ENCODE assay signal across 1 cellular context in genomic region chr2:24084386-24085375, GRCh38.
A peak's percentile ranks its signal among the peaks of the same experiment; 100 is the strongest.
TF ChIP-seq lines count a peak whose summit lies in the region.

Gene TP53I3, minus strand, starts transcription at chr2:24084834. Its CDS starts 508 bp downstream, at chr2:24084326.

TF ChIP-seq in IMR-90, 13 proteins besides CTCF, POLR2A, EP300 and RAD21:
- TF ChIP-seq SMC3 (IDR thresholded peaks at IDR 0.05; ENCODE audit: low read depth, low read length): peak; percentile 50
- TF ChIP-seq RFX5 (IDR thresholded peaks at IDR 0.05; ENCODE audit: low read depth, low read length): no peak
- TF ChIP-seq MXI1 (IDR thresholded peaks at IDR 0.05; ENCODE audit: borderline replicate concordance, low read depth, low read length): no peak
- peak; percentile 38; the same call in 1 of the 2 replicates for TF ChIP-seq MAZ (IDR thresholded peaks at IDR 0.05; ENCODE audit: borderline replicate concordance, low read depth, low read length)
